19 cellular contexts compared by ENCODE assay signal in the genomic region with DNA sequence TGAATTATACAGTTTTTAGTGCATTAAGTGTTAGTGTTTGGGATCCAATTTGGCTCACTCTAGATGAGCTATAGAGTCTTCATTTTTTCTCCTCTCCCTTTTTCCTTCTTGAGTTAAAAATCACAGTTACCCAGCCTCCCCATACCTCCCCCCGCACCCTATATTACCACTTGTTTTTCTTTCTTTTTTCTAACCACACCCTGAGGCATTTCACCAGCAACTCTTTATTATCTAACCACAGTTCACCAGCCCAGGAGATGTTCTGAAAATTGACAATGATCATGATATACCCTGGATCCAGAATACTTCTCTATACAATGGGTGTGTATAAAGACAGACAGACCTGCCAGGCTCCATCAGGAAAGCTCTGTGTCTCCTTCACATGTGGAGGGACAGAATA.
DNase-seq lines count a peak whose midpoint lies in the region; ATAC-seq and TF ChIP-seq lines count a peak whose summit lies in the region.
"Had no signal": no experiment of that assay in that cellular context is flagged by ENCODE, and none has a peak within 500 bp of the region (broad histone marks: within the 10 kb centered on the region; RNA-seq: fewer than 3 reads in every experiment).

No MANE protein-coding gene starts in this region.

- no peak for TF ChIP-seq CTCF in glutamatergic neuron (IDR thresholded peaks at IDR 0.05; ENCODE audit: partially characterized antibody, unreplicated experiment)
- no peak for TF ChIP-seq CTCF in upper lobe of left lung (IDR thresholded peaks at IDR 0.05)

- no peaks in the 10 kb centered on the region for H3K36me3 ChIP-seq in effector memory CD4-positive, alpha-beta T cell (ENCODE audit: control insufficient read depth, insufficient read depth, low read length)
- no peaks in the 10 kb centered on the region for H3K36me3 ChIP-seq in upper lobe of left lung
- H3K36me3 ChIP-seq: thoracic aorta, vagina had no signal

- H3K4me3 ChIP-seq in effector memory CD4-positive, alpha-beta T cell (ENCODE audit: insufficient read depth, low read depth, low read length, poor library complexity, severe bottlenecking), result peak overlapping the region; percentile 43
- H3K4me3 ChIP-seq in upper lobe of left lung, result no peak overlapping the region
- H3K4me3 ChIP-seq: thoracic aorta, vagina had no signal

- H3K9me3 ChIP-seq in effector memory CD4-positive, alpha-beta T cell (ENCODE audit: control insufficient read depth, low read length), result no peaks in the 10 kb centered on the region
- H3K9me3 ChIP-seq in upper lobe of left lung, result no peaks in the 10 kb centered on the region
- H3K9me3 ChIP-seq: vagina had no signal

- H3K27ac ChIP-seq in effector memory CD4-positive, alpha-beta T cell (ENCODE audit: insufficient read depth, low read length, poor library complexity, severe bottlenecking), result peak overlapping the region; percentile 62
- H3K27ac ChIP-seq in upper lobe of left lung, result no peak overlapping the region
- H3K27ac ChIP-seq: foreskin keratinocyte, thoracic aorta, vagina, VCaP had no signal

- POLR2A ChIA-PET in activated CD4-positive, alpha-beta memory T cell treated with anti-CD3 and anti-CD28 coated beads for 36 hours (lab: Charles Lee), result interaction anchor here (0.7 to 1.5 kb wide), 3 partner anchors 13 to 50 kb away, joined by 3 to 5 read pairs (median 3); no protein-coding TSS in a partner anchor

- peak overlapping the region; percentile 73 for H3K27ac Mint-ChIP-seq in activated naive CD4-positive, alpha-beta T cell treated with anti-CD3 and anti-CD28 coated beads, Interleukin-2, amount 50 U/mL, for 24 hours
- H3K27ac Mint-ChIP-seq in activated naive CD4-positive, alpha-beta T cell treated with anti-CD3 and anti-CD28 coated beads, Interleukin-2, amount 50 U/mL, for 72 hours, result peak overlapping the region in 1 of 2 donors; percentile 2
- peak overlapping the region; percentile 84 for H3K27ac Mint-ChIP-seq in activated CD4-positive, alpha-beta memory T cell treated with anti-CD3 and anti-CD28 coated beads for 36 hours
- H3K27ac Mint-ChIP-seq in glutamatergic neuron (ENCODE audit: unreplicated experiment), result no peak overlapping the region

- H3K4me1 Mint-ChIP-seq in activated naive CD4-positive, alpha-beta T cell treated with anti-CD3 and anti-CD28 coated beads, Interleukin-2, amount 50 U/mL, for 24 hours, result peaks cover 43% of the 10 kb centered on the region
- H3K4me1 Mint-ChIP-seq in activated CD4-positive, alpha-beta memory T cell treated with anti-CD3 and anti-CD28 coated beads for 36 hours (ENCODE audit: low read depth), result peaks cover 54% of the 10 kb centered on the region
- H3K4me1 Mint-ChIP-seq in glutamatergic neuron (ENCODE audit: low read depth, unreplicated experiment), result peaks cover 35% of the 10 kb centered on the region

- intact Hi-C loops in activated CD4-positive, alpha-beta memory T cell treated with anti-CD3 and anti-CD28 coated beads for 36 hours (cut with micrococcal nuclease), result loop anchor here (5.0 kb wide), 4 partner anchors 180 to 1225 kb away; a partner anchor contains a TSS

- H3K4me1 ChIP-seq in effector memory CD4-positive, alpha-beta T cell (ENCODE audit: control insufficient read depth, insufficient read depth, low read length, poor library complexity, severe bottlenecking), result peaks cover 41% of the 10 kb centered on the region
- H3K4me1 ChIP-seq in upper lobe of left lung, result peaks cover 0 to 7% (median 5%) of the 10 kb centered on the region in 4 donors
- H3K4me1 ChIP-seq: foreskin keratinocyte, vagina had no signal

- 65 to 98% methylated on average over 1 of the region's 1 CpG for WGBS in upper lobe of left lung, 2 donors

- no peak for TF ChIP-seq POLR2A in upper lobe of left lung (IDR thresholded peaks at IDR 0.05)

- no peaks in the 10 kb centered on the region for H3K36me3 Mint-ChIP-seq in activated naive CD4-positive, alpha-beta T cell treated with anti-CD3 and anti-CD28 coated beads, Interleukin-2, amount 50 U/mL, for 24 hours
- no peaks in the 10 kb centered on the region for H3K36me3 Mint-ChIP-seq in activated naive CD4-positive, alpha-beta T cell treated with anti-CD3 and anti-CD28 coated beads, Interleukin-2, amount 50 U/mL, for 72 hours
- no peaks in the 10 kb centered on the region for H3K36me3 Mint-ChIP-seq in activated CD4-positive, alpha-beta memory T cell treated with anti-CD3 and anti-CD28 coated beads for 36 hours
- H3K36me3 Mint-ChIP-seq in glutamatergic neuron (ENCODE audit: unreplicated experiment), result peaks cover 5% of the 10 kb centered on the region
- H3K36me3 Mint-ChIP-seq: naive B cell had no signal

- no peak for TF ChIP-seq EP300 in upper lobe of left lung (IDR thresholded peaks at IDR 0.05)

- peak overlapping the region; percentile 87 for H3K4me3 Mint-ChIP-seq in activated naive CD4-positive, alpha-beta T cell treated with anti-CD3 and anti-CD28 coated beads, Interleukin-2, amount 50 U/mL, for 24 hours
- peak overlapping the region; percentile 77 for H3K4me3 Mint-ChIP-seq in activated CD4-positive, alpha-beta memory T cell treated with anti-CD3 and anti-CD28 coated beads for 36 hours
- H3K4me3 Mint-ChIP-seq in glutamatergic neuron (ENCODE audit: unreplicated experiment), result no peak overlapping the region

- no peaks in the 10 kb centered on the region for H3K27me3 Mint-ChIP-seq in activated naive CD4-positive, alpha-beta T cell treated with anti-CD3 and anti-CD28 coated beads, Interleukin-2, amount 50 U/mL, for 24 hours
- H3K27me3 Mint-ChIP-seq in activated CD4-positive, alpha-beta memory T cell treated with anti-CD3 and anti-CD28 coated beads for 36 hours, result no peaks in the 10 kb centered on the region
- no peaks in the 10 kb centered on the region for H3K27me3 Mint-ChIP-seq in glutamatergic neuron (ENCODE audit: unreplicated experiment)
- H3K27me3 Mint-ChIP-seq: naive B cell had no signal

- DNase-seq in activated naive CD4-positive, alpha-beta T cell treated with anti-CD3 and anti-CD28 coated beads, Interleukin-2, amount 50 U/mL, for 72 hours (ENCODE audit: low spot score in 2 of 2), result no peak
- DNase-seq in activated CD4-positive, alpha-beta memory T cell treated with anti-CD3 and anti-CD28 coated beads for 36 hours, result no peak
- DNase-seq in effector memory CD4-positive, alpha-beta T cell, result no peak
- DNase-seq in C1 segment of cervical spinal cord (lab: John Stamatoyannopoulos, UW) (no peak), NCI-H1694 treated with DMSO at 0.1 percent for 48 hours (lab: John Stamatoyannopoulos, UW) (no peak), glutamatergic neuron (no peak), upper lobe of left lung (no peak)
- DNase-seq: amniotic stem cell, foreskin keratinocyte, naive B cell, NCI-H1092 treated with DMSO at 0.1 percent for 48 hours, NCI-H1930, NCI-H2227 treated with DMSO at 0.1 percent for 48 hours, RPMI8226 had no signal

- no peaks in the 10 kb centered on the region for H3K27me3 ChIP-seq in effector memory CD4-positive, alpha-beta T cell (replicated peaks; ENCODE audit: control insufficient read depth, insufficient read depth, low read length, poor library complexity, severe bottlenecking)
- H3K27me3 ChIP-seq in upper lobe of left lung, result no peaks in the 10 kb centered on the region
- H3K27me3 ChIP-seq: vagina had no signal

- no peak for ATAC-seq in activated naive CD4-positive, alpha-beta T cell treated with anti-CD3 and anti-CD28 coated beads, Interleukin-2, amount 50 U/mL, for 72 hours
- ATAC-seq in upper lobe of left lung (ENCODE audit: low FRiP score in 2 of 2), result no peak
- ATAC-seq: esophagus mucosa, foreskin keratinocyte had no signal

- CTCF ChIA-PET in activated CD4-positive, alpha-beta memory T cell treated with anti-CD3 and anti-CD28 coated beads for 36 hours (lab: Charles Lee), result interaction anchor here (0.6 to 6.1 kb wide), 10 partner anchors 13 to 438 kb away, joined by 3 to 72 read pairs (median 4); a partner anchor contains a TSS

- H3K9me3 Mint-ChIP-seq in activated naive CD4-positive, alpha-beta T cell treated with anti-CD3 and anti-CD28 coated beads, Interleukin-2, amount 50 U/mL, for 24 hours, result no peaks in the 10 kb centered on the region
- H3K9me3 Mint-ChIP-seq in activated naive CD4-positive, alpha-beta T cell treated with anti-CD3 and anti-CD28 coated beads, Interleukin-2, amount 50 U/mL, for 72 hours, result no peaks in the 10 kb centered on the region
- H3K9me3 Mint-ChIP-seq in activated CD4-positive, alpha-beta memory T cell treated with anti-CD3 and anti-CD28 coated beads for 36 hours, result no peaks in the 10 kb centered on the region
- peaks cover 8% of the 10 kb centered on the region for H3K9me3 Mint-ChIP-seq in glutamatergic neuron (ENCODE audit: unreplicated experiment)
- H3K9me3 Mint-ChIP-seq: naive B cell had no signal
